8 cellular contexts compared by ENCODE assay signal in the genomic region with DNA sequence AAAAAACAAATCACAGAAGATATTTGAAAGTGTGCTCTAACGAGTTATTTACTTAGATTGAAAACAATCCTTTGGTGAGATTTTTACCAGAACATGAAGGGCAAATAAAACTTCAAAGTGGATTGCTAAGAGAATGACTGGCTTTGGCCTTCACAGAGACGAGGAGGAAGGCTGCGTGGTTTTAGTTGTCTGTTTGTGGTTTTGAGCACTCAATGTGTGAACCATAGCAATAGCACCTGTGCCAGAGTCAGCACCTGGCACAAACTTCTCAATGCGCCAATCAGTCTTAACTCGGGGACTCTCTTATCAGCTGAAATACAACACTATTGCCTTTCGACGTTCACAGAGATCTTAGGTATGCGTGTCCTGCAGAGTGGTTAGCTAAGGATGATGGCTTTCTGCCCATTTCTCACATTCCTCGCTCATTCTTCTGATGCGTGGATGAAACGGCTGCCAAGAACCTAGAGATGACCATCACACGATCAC.
DNase-seq lines count a peak whose midpoint lies in the region; ATAC-seq and TF ChIP-seq lines count a peak whose summit lies in the region.

No MANE protein-coding gene starts in this region.

- peaks cover 83% of the 10 kb centered on the region for H3K4me1 Mint-ChIP-seq in activated CD4-positive, alpha-beta T cell treated with anti-CD3 and anti-CD28 coated beads for 36 hours

- H3K36me3 ChIP-seq in esophagus squamous epithelium (peaks cover 0 to 26% (median 4%) of the 10 kb centered on the region in 3 donors), subcutaneous abdominal adipose tissue (ENCODE audit: control insufficient read depth in 5 of 5, insufficient read depth in 5 of 5, low read length in 5 of 5) (peaks cover 0 to 8% (median 4%) of the 10 kb centered on the region in 5 donors)

- ATAC-seq in HG03196 (IDR thresholded peaks at IDR 0.05; ENCODE audit: unreplicated experiment) = peak; percentile 51
- peak; percentile 59 for ATAC-seq in activated CD4-positive, alpha-beta T cell treated with anti-CD3 and anti-CD28 coated beads for 36 hours

- TF ChIP-seq POLR2A in esophagus squamous epithelium (IDR thresholded peaks at IDR 0.05) = no peak

- H3K36me3 Mint-ChIP-seq in activated CD4-positive, alpha-beta T cell treated with anti-CD3 and anti-CD28 coated beads for 36 hours (ENCODE audit: low read depth) = peaks cover 61% of the 10 kb centered on the region

- no peaks in the 10 kb centered on the region for H3K9me3 Mint-ChIP-seq in activated CD4-positive, alpha-beta T cell treated with anti-CD3 and anti-CD28 coated beads for 36 hours (ENCODE audit: low read depth)

- H3K4me3 ChIP-seq in esophagus squamous epithelium = no peak overlapping the region
- H3K4me3 ChIP-seq in subcutaneous abdominal adipose tissue (ENCODE audit: low read depth in 1 of 5, low read length in 5 of 5) = no peak overlapping the region

- CTCF ChIA-PET in activated CD4-positive, alpha-beta T cell treated with anti-CD3 and anti-CD28 coated beads for 36 hours (lab: Charles Lee) = interaction anchor here (0.6 to 3.4 kb wide), 11 partner anchors 9 to 149 kb away, joined by 3 to 17 read pairs (median 3); no protein-coding TSS in a partner anchor

- H3K27me3 ChIP-seq in esophagus squamous epithelium (no peaks in the 10 kb centered on the region), subcutaneous abdominal adipose tissue (ENCODE audit: control insufficient read depth in 5 of 5, insufficient read depth in 4 of 5, low read length in 5 of 5) (no peaks in the 10 kb centered on the region)

- H3K27ac ChIP-seq in esophagus squamous epithelium = peak overlapping the region; percentile 39 to 89 (median 84)
- peak overlapping the region; percentile 8 for H3K27ac ChIP-seq in subcutaneous abdominal adipose tissue (ENCODE audit: low read depth, low read length)

- WGBS in esophagus squamous epithelium, 2 donors = 54 to 81% methylated on average over 12 of the region's 12 CpGs

- no peak for TF ChIP-seq CTCF in esophagus squamous epithelium (IDR thresholded peaks at IDR 0.05)

- no peak overlapping the region for H3K9ac ChIP-seq in subcutaneous abdominal adipose tissue (ENCODE audit: low read length in 5 of 5)

- peak overlapping the region; percentile 47 for H3K4me3 Mint-ChIP-seq in activated CD4-positive, alpha-beta T cell treated with anti-CD3 and anti-CD28 coated beads for 36 hours

- H3K4me1 ChIP-seq in esophagus squamous epithelium (peaks cover 25 to 65% (median 29%) of the 10 kb centered on the region in 3 donors), subcutaneous abdominal adipose tissue (ENCODE audit: control insufficient read depth in 5 of 5, insufficient read depth in 5 of 5, low read length in 5 of 5) (peaks cover 4 to 65% (median 31%) of the 10 kb centered on the region in 5 donors)

- POLR2A ChIA-PET in activated CD4-positive, alpha-beta T cell treated with anti-CD3 and anti-CD28 coated beads for 36 hours (lab: Charles Lee) = interaction anchor here (0.6 to 1.3 kb wide), 5 partner anchors 8 to 46 kb away, joined by 4 to 9 read pairs (median 8); no protein-coding TSS in a partner anchor

- no peaks in the 10 kb centered on the region for H3K9me3 ChIP-seq in esophagus squamous epithelium
- H3K9me3 ChIP-seq in subcutaneous abdominal adipose tissue (ENCODE audit: control insufficient read depth in 5 of 5, low read length in 5 of 5) = no peaks in the 10 kb centered on the region

- intact Hi-C loops in activated CD4-positive, alpha-beta T cell treated with anti-CD3 and anti-CD28 coated beads for 36 hours (cut with DNase I, micrococcal nuclease) = loop anchor here (1.0 to 10.0 kb wide), 11 partner anchors 10 to 1855 kb away; partner anchors contain the start of genes MBP (in 1 of the 2), PTGR3 (in 1 of the 2) and ZNF236 (in 1 of the 2)
- intact Hi-C loops in esophagus squamous epithelium (cut with DNase I) = loop anchor here (10.0 kb wide), 1 partner anchor 72 kb away; the partner anchor contains the start of gene MBP

- H3K27ac Mint-ChIP-seq in activated CD4-positive, alpha-beta T cell treated with anti-CD3 and anti-CD28 coated beads for 36 hours = peak overlapping the region; percentile 98

- no peaks in the 10 kb centered on the region for H3K27me3 Mint-ChIP-seq in activated CD4-positive, alpha-beta T cell treated with anti-CD3 and anti-CD28 coated beads for 36 hours

- DNase-seq in activated gamma-delta T cell treated with Interleukin-2 at 50 U/mL for 16 hours (peak; percentile 75), activated gamma-delta T cell (lab: John Stamatoyannopoulos, UW) (no peak), esophagus squamous epithelium (lab: John Stamatoyannopoulos, UW) (no peak), NCI-H526 (lab: John Stamatoyannopoulos, UW) (no peak), NCI-H1694 (lab: John Stamatoyannopoulos, UW) (no peak)
- peak; percentile 81 for DNase-seq in activated CD4-positive, alpha-beta T cell treated with anti-CD3 and anti-CD28 coated beads for 36 hours

Comparison
In these comparisons a context has a peak if more than half of its experiments do, and no peak if none do; other contexts are left out.
1. DNase-seq: peak in activated gamma-delta T cell treated with Interleukin-2 at 50 U/mL for 16 hours (single experiment) and activated CD4-positive, alpha-beta T cell treated with anti-CD3 and anti-CD28 coated beads for 36 hours (single experiment); none in activated gamma-delta T cell (single experiment), esophagus squamous epithelium (single experiment), NCI-H526 (0 of 2) and NCI-H1694 (single experiment).